14 cellular contexts compared by ENCODE assay signal in the genomic region with DNA sequence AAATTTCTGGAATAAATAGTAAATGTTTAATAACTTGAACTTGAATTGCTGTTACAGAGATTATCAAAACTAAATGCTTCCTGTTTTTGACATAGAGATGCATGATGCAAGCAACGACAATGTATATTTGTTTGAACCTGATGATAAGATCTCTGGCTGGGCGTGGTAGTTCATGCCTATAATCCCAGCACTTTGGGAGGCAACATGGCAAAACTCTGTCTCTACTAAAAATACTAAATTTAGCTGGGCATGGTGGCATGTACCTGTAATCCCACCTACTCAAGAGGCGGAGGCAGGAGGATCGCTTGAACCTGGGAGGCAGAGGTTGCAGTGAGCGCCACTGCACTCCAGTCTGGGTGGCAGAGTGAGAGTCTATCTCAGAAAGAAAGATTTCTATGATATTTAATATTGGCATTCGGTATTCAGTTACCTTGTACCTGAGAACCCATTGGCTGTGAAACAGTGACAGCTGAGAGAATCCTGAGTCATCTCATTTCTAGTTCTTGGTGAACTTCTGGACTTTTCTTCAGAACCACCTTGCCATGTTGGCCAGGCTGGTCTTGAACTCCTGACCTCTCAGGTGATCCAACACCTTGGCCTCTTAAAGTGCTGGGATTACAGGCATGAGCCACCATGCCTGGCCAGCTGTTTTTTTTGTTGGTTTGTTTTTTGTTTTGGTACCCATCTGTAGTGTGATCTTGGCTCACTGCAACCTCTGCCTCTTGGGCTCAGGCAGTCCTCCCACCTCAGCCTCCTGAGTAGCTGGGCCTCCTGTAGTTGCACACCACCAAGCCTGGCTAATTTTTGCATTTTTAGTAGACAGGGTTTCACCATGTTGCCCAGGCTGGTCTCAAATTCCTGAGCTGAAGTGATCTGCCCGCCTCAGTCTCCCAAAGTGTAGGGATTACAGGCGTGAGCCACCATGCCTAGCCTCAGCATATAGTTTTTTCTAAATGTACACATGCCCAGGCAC. TPM values are rescaled to one million over a fixed set of nuclear protein-coding genes. Genes with fewer than 3 reads are reported as not detected.
A peak's percentile ranks its signal among the peaks of the same experiment; 100 is the strongest.
DNase-seq lines count a peak whose midpoint lies in the region; ATAC-seq, FAIRE-seq and TF ChIP-seq lines count a peak whose summit lies in the region.
"Had no signal": no experiment of that assay in that cellular context is flagged by ENCODE, and none has a peak within 500 bp of the region (broad histone marks: within the 10 kb centered on the region; RNA-seq: fewer than 3 reads in every experiment).

No MANE protein-coding gene starts in this region.

- H2AFZ ChIP-seq in Karpas-422 (ENCODE audit: low read length), result no peak overlapping the region

- FAIRE-seq in A549 (lab: Jason Lieb, UNC), result no peak

- TF ChIP-seq POLR2A in A549 (IDR thresholded peaks at IDR 0.05; ENCODE audit: low read length), result no peak

- H3K36me3 ChIP-seq in endodermal cell (ENCODE audit: control insufficient read depth, insufficient read depth, low read length) (peaks cover 97% of the 10 kb centered on the region), Karpas-422 (ENCODE audit: insufficient read depth, low read length) (peaks cover 77% of the 10 kb centered on the region)

- H3K4me1 ChIP-seq in A549, result peaks cover 56% of the 10 kb centered on the region
- H3K4me1 ChIP-seq in endodermal cell (ENCODE audit: control insufficient read depth, insufficient read depth, low read length), result peaks cover 4% of the 10 kb centered on the region
- no peaks in the 10 kb centered on the region for H3K4me1 ChIP-seq in Karpas-422 (ENCODE audit: low read length)
- H3K4me1 ChIP-seq: testis had no signal

- no peaks in the 10 kb centered on the region for H3K9me3 Mint-ChIP-seq in Calu3 (ENCODE audit: low read depth, unreplicated experiment)
- peaks cover 8% of the 10 kb centered on the region for H3K9me3 Mint-ChIP-seq in endodermal cell
- H3K9me3 Mint-ChIP-seq: CD14-positive monocyte had no signal

- no peak overlapping the region for H3K4me3 ChIP-seq in A549
- H3K4me3 ChIP-seq in endodermal cell (ENCODE audit: low read length), result no peak overlapping the region
- no peak overlapping the region for H3K4me3 ChIP-seq in Karpas-422 (ENCODE audit: low read length)
- H3K4me3 ChIP-seq: SJCRH30, testis had no signal

- H3K27me3 ChIP-seq in endodermal cell (ENCODE audit: control insufficient read depth, insufficient read depth, low read length, poor library complexity, severe bottlenecking) (no peaks in the 10 kb centered on the region), Karpas-422 (ENCODE audit: low read length) (no peaks in the 10 kb centered on the region)
- H3K27me3 ChIP-seq: SJCRH30, testis had no signal

- peaks cover 87% of the 10 kb centered on the region for H4K20me1 ChIP-seq in Karpas-422 (ENCODE audit: insufficient read depth, low read depth, low read length)

- no peak for TF ChIP-seq RAD21 in A549 (conservative IDR thresholded peaks at IDR 0.05 in 1 of 2, IDR thresholded peaks at IDR 0.05 in 1 of 2)

- no peak for DNase-seq in A549 (ENCODE audit: low read depth in 1 of 2, low spot score in 1 of 2)
- DNase-seq in Calu3, result no peak
- DNase-seq in T-helper 17 cell, result no peak
- DNase-seq in endodermal cell, result peak; percentile 47
- no peak for DNase-seq in Karpas-422
- DNase-seq in stimulated activated CD4-positive, alpha-beta T cell treated with anti-CD3 and anti-CD28 coated beads, Interleukin-2, amount 100 ng/mL, for 24 hours, result no peak
- DNase-seq: hippocampal formation, left cardiac atrium, NCI-H1048, SJCRH30, testis had no signal

- H3K4me3 Mint-ChIP-seq in Calu3 (ENCODE audit: low read depth, unreplicated experiment), result no peak overlapping the region
- H3K4me3 Mint-ChIP-seq in T-helper 17 cell, result no peak overlapping the region
- H3K4me3 Mint-ChIP-seq in endodermal cell, result no peak overlapping the region
- H3K4me3 Mint-ChIP-seq: CD14-positive monocyte had no signal

- peaks cover 36% of the 10 kb centered on the region for H3K79me2 ChIP-seq in Karpas-422 (ENCODE audit: low read length)

- no peaks in the 10 kb centered on the region for H3K9me3 ChIP-seq in A549
- no peaks in the 10 kb centered on the region for H3K9me3 ChIP-seq in T-helper 17 cell (ENCODE audit: control insufficient read depth, low read length, poor library complexity, severe bottlenecking)
- H3K9me3 ChIP-seq in endodermal cell (ENCODE audit: control insufficient read depth, low read length), result peaks cover 10% of the 10 kb centered on the region
- H3K9me3 ChIP-seq in Karpas-422 (ENCODE audit: low read length), result no peaks in the 10 kb centered on the region
- H3K9me3 ChIP-seq: SJCRH30, testis had no signal

- H3K27me3 Mint-ChIP-seq in Calu3 (ENCODE audit: unreplicated experiment) (no peaks in the 10 kb centered on the region), T-helper 17 cell (no peaks in the 10 kb centered on the region), endodermal cell (ENCODE audit: insufficient read depth) (no peaks in the 10 kb centered on the region)

- TF ChIP-seq EP300 in A549 (IDR thresholded peaks at IDR 0.05), result no peak

- ATAC-seq in A549 (peak in 1 of 2 experiments; percentile 5; a peak in 3 of 6 replicates), T-helper 17 cell (peak; percentile 26), HG03097 (IDR thresholded peaks at IDR 0.05; ENCODE audit: low FRiP score, unreplicated experiment) (no peak), HG02588 (IDR thresholded peaks at IDR 0.05; ENCODE audit: unreplicated experiment) (no peak)
- ATAC-seq: left cardiac atrium had no signal

- CTCF ChIA-PET in A549 (lab: Yijun Ruan, JAX) (interaction anchor here (2.8 kb wide), 1 partner anchor 9 kb away, joined by 13 read pairs; the partner anchor contains the start of gene FGF18), Calu3 (lab: Charles Lee) (no interaction called here)

- H3K9ac ChIP-seq in endodermal cell (ENCODE audit: extremely low read depth, low read length, poor library complexity, severe bottlenecking) (no peak overlapping the region), Karpas-422 (ENCODE audit: low read length) (no peak overlapping the region)

- intact Hi-C loops in Calu3 (cut with micrococcal nuclease; ENCODE audit: unreplicated experiment), result loop anchor here (10.0 kb wide), 1 partner anchor 195 kb away; no protein-coding TSS in a partner anchor

- TF ChIP-seq CTCF in A549 (IDR thresholded peaks at IDR 0.05) (no peak), Calu3 (IDR thresholded peaks at IDR 0.05; ENCODE audit: unreplicated experiment) (no peak), endodermal cell (conservative IDR thresholded peaks at IDR 0.05) (no peak)

- no peaks in the 10 kb centered on the region for H3K9me2 ChIP-seq in Karpas-422 (replicated peaks; ENCODE audit: insufficient read depth, low read length)

- H3K4me2 ChIP-seq in A549, result peak overlapping the region; percentile 6; the same call in 2 of the 3 replicates
- H3K4me2 ChIP-seq in Karpas-422 (ENCODE audit: low read depth, low read length, poor library complexity, severe bottlenecking), result no peak overlapping the region

- 83% methylated on average over 8 of the region's 8 CpGs for WGBS in A549 (ENCODE audit: missing lambda C conversion rate)
- 96 to 99% methylated on average over 8 of the region's 8 CpGs for WGBS in endodermal cell (ENCODE audit: insufficient coverage in 1 of 2, insufficient read length in 1 of 2), 2 experiments

- H3K27ac ChIP-seq in A549, result no peak overlapping the region; a peak in 1 of 6 replicates
- no peak overlapping the region for H3K27ac ChIP-seq in endodermal cell (ENCODE audit: low read depth, low read length)
- H3K27ac ChIP-seq in Karpas-422 (ENCODE audit: low read length), result no peak overlapping the region
- H3K27ac ChIP-seq: SJCRH30, testis had no signal

- H3K27ac Mint-ChIP-seq in Calu3 (ENCODE audit: unreplicated experiment) (peak overlapping the region; percentile 32), T-helper 17 cell (no peak overlapping the region), endodermal cell (no peak overlapping the region)

- BruUV-seq in Calu3 (replicated peaks; lab: Mats Ljungman, UMichigan), result no TSS peak

- H3K36me3 Mint-ChIP-seq in Calu3 (ENCODE audit: insufficient read depth, unreplicated experiment) (peaks cover 98% of the 10 kb centered on the region), T-helper 17 cell (ENCODE audit: low read depth) (peaks cover 9% of the 10 kb centered on the region), endodermal cell (ENCODE audit: low read depth) (peaks cover 82% of the 10 kb centered on the region)

- peaks cover 53% of the 10 kb centered on the region for H3K4me1 Mint-ChIP-seq in Calu3 (ENCODE audit: low read depth, unreplicated experiment)
- peaks cover 40% of the 10 kb centered on the region for H3K4me1 Mint-ChIP-seq in T-helper 17 cell
- H3K4me1 Mint-ChIP-seq in endodermal cell, result peaks cover 18% of the 10 kb centered on the region

- POLR2A ChIA-PET in A549 (lab: Yijun Ruan, JAX), result interaction anchor here (2.8 kb wide), 1 partner anchor 21 kb away, joined by 10 read pairs; the partner anchor contains the start of gene NPM1

TF ChIP-seq in A549, 52 proteins besides CTCF, POLR2A, EP300 and RAD21 (continues in another document):
- TF ChIP-seq GATA3 (IDR thresholded peaks at IDR 0.05; ENCODE audit: borderline replicate concordance), result 0 out of 2 replicates have a peak, but pooled peaks have one; percentile 13
- 0 out of 5 replicates have a peak, but pooled peaks of 1 of the 2 experiments have one; percentile 18 for TF ChIP-seq JUN (IDR thresholded peaks at IDR 0.05)
- no peak; the same call in none of the 2 replicates for TF ChIP-seq POLR2AphosphoS2 (conservative IDR thresholded peaks at IDR 0.05; ENCODE audit: low read length)

RNA-seq across cellular contexts. Expression of gene FGF18, which starts 10.0 kb away (rescaled TPM):
- polyA plus RNA-seq in A549 (2011; rRNA removed), result 0.11 and 0.16 TPM in 2 replicates
- 0.17 and 0.19 TPM in 2 replicates for polyA plus RNA-seq in A549 (2012; cell fraction: cytosol; rRNA removed)
- polyA plus RNA-seq in A549 (2012; cell fraction: nucleus; rRNA removed), result 0.41 and 0.86 TPM in 2 replicates
- polyA plus RNA-seq in A549 (2017; fragmentation: RNase III; extraction: RNeasy Plus Mini Kit Qiagen cat#74134 plus additional on column Dnase treatment), result 0.09 to 0.34 TPM (median 0.18 TPM) in 3 replicates
- polyA minus RNA-seq in A549 (2011; rRNA and poly(A)+ RNA removed), result not detected in 2 replicates
- 0.61 and 0.76 TPM in 2 replicates for total RNA-seq in Calu3 (2022)
- under 1 TPM; 0.44 to 0.50 TPM for total RNA-seq in T-helper 17 cell
- under 1 TPM; 0.44 to 0.57 TPM for total RNA-seq in endodermal cell
- polyA plus RNA-seq in endodermal cell (2013, experiment 1 of 2), result 3.8 TPM
- polyA plus RNA-seq in endodermal cell (2013, experiment 2 of 2), result 3.6 TPM
- 0.29 TPM in 1 of 2 replicates, not detected in the other for total RNA-seq in Karpas-422 (2014; rRNA removed; shearing (Covaris generic); ENCODE audit: low replicate concordance)
- total RNA-seq: SJCRH30 had no signal
- polyA plus RNA-seq: CD14-positive monocyte had no signal

RNA-seq across cellular contexts. Expression of gene NPM1, which starts 21.8 kb away (rescaled TPM):
- polyA plus RNA-seq in A549 (2011; rRNA removed) (2,566 and 3,380 TPM in 2 replicates), A549 (2017; fragmentation: RNase III; extraction: RNeasy Plus Mini Kit Qiagen cat#74134 plus additional on column Dnase treatment) (4,830 to 6,153 TPM (median 5,196 TPM) in 3 replicates)
- 3,631 and 5,963 TPM in 2 replicates for polyA plus RNA-seq in A549 (2012; cell fraction: cytosol; rRNA removed)
- 379 and 644 TPM in 2 replicates for polyA plus RNA-seq in A549 (2012; cell fraction: nucleus; rRNA removed)
- polyA minus RNA-seq in A549 (2011; rRNA and poly(A)+ RNA removed), result 928 and 1,367 TPM in 2 replicates
- total RNA-seq in Calu3 (2022) (1,708 and 1,863 TPM in 2 replicates), T-helper 17 cell (1,000 to 10,000 TPM; 1,005 to 1,022 TPM), endodermal cell (1,000 to 10,000 TPM; 1,997 to 2,127 TPM)
- 2,680 TPM for polyA plus RNA-seq in endodermal cell (2013, experiment 1 of 2)
- 2,415 TPM for polyA plus RNA-seq in endodermal cell (2013, experiment 2 of 2)
- total RNA-seq in Karpas-422 (2014; rRNA removed; shearing (Covaris generic); ENCODE audit: low replicate concordance), result 1,235 and 1,970 TPM in 2 replicates
